24 cellular contexts compared by ENCODE assay signal in genomic region chr18:74356959-74357358, GRCh38. TPM values are rescaled to one million over a fixed set of nuclear protein-coding genes. Genes with fewer than 3 reads are reported as not detected.
A peak's percentile ranks its signal among the peaks of the same experiment; 100 is the strongest.
DNase-seq lines count a peak whose midpoint lies in the region; ATAC-seq, FAIRE-seq and TF ChIP-seq lines count a peak whose summit lies in the region.
"Had no signal": no experiment of that assay in that cellular context is flagged by ENCODE, and none has a peak within 500 bp of the region (broad histone marks: within the 10 kb centered on the region; RNA-seq: fewer than 3 reads in every experiment).

No MANE protein-coding gene starts in this region.

- H3K27ac ChIP-seq in upper lobe of left lung = no peak overlapping the region
- no peak overlapping the region for H3K27ac ChIP-seq in left lung
- H3K27ac ChIP-seq: parathyroid adenoma, PC-9 had no signal

- intact Hi-C loops in left lung (cut with DNase I) = no loop called here

- DNase-seq in upper lobe of left lung (no peak), G401 (ENCODE audit: low spot score) (no peak), RPMI8226 (no peak), left lung (no peak)
- DNase-seq: activated CD4-positive, alpha-beta T cell treated with anti-CD3 and anti-CD28 coated beads for 36 hours; anterior cingulate cortex; cerebellar nuclear complex; effector memory CD4-positive, alpha-beta T cell; head of caudate nucleus; immature natural killer cell; Kasumi-1; PC-9; stimulated activated CD4-positive, alpha-beta T cell treated with anti-CD3 and anti-CD28 coated beads, Interleukin-1b, Interleukin-23, amount 100 ng/mL, for 48 hours had no signal

- H3K36me3 ChIP-seq in upper lobe of left lung = no peaks in the 10 kb centered on the region
- no peaks in the 10 kb centered on the region for H3K36me3 ChIP-seq in left lung

- TF ChIP-seq EP300 in upper lobe of left lung (IDR thresholded peaks at IDR 0.05) = no peak

- no peak for TF ChIP-seq POLR2A in upper lobe of left lung (IDR thresholded peaks at IDR 0.05)

- in situ Hi-C loops in G401 (cut with HindIII; ENCODE audit: low sequenced_read_pairs) = no loop called here

- H3K27me3 ChIP-seq in upper lobe of left lung = no peaks in the 10 kb centered on the region
- no peaks in the 10 kb centered on the region for H3K27me3 ChIP-seq in left lung

- no peak overlapping the region for H3K4me3 ChIP-seq in upper lobe of left lung
- H3K4me3 ChIP-seq in left lung = no peak overlapping the region
- H3K4me3 ChIP-seq: lung, PC-9 had no signal

- peak; percentile 23 for FAIRE-seq in A204.1 (lab: Jason Lieb, UNC)
- FAIRE-seq: urothelium cell line had no signal

- 88 to 93% methylated on average over 1 of the region's 1 CpG for WGBS in upper lobe of left lung, 2 donors

- TF ChIP-seq CTCF in upper lobe of left lung (IDR thresholded peaks at IDR 0.05) (no peak), left lung (IDR thresholded peaks at IDR 0.05) (no peak)

- H3K9me3 ChIP-seq in upper lobe of left lung (no peaks in the 10 kb centered on the region), left lung (no peaks in the 10 kb centered on the region)

- peak; percentile 68 for ATAC-seq in GM18511 (IDR thresholded peaks at IDR 0.05; ENCODE audit: unreplicated experiment)
- peak; percentile 68 for ATAC-seq in GM21723 (IDR thresholded peaks at IDR 0.05; ENCODE audit: unreplicated experiment)
- ATAC-seq in HG03432 (IDR thresholded peaks at IDR 0.05; ENCODE audit: unreplicated experiment) = peak; percentile 61
- no peak for ATAC-seq in upper lobe of left lung (ENCODE audit: low FRiP score in 2 of 2)
- ATAC-seq in left lung = no peak
- ATAC-seq: activated CD4-positive, alpha-beta T cell treated with anti-CD3 and anti-CD28 coated beads for 36 hours had no signal

- H3K4me1 ChIP-seq in upper lobe of left lung (peaks cover 0 to 6% (median 0%) of the 10 kb centered on the region in 4 donors), left lung (no peaks in the 10 kb centered on the region)
- H3K4me1 ChIP-seq: parathyroid adenoma had no signal

RNA-seq across cellular contexts. Expression of gene C18orf63, which starts 41.3 kb away (rescaled TPM):
- total RNA-seq in upper lobe of left lung (1 to 10 TPM in 2 of 6 donors, under 1 TPM in 4; under 0.01 to 1.6 (median 0.22) TPM), left lung (under 1 TPM; 0.16 to 0.26 TPM)
- not detected in 2 replicates for total RNA-seq in G401 (2014; rRNA removed; shearing (Covaris generic))
- total RNA-seq: activated CD4-positive, alpha-beta T cell treated with anti-CD3 and anti-CD28 coated beads for 36 hours; fibroblast of lung; HT-29; NCI-H460; PC-9; SK-MEL-5 had no signal

Comparison
In these comparisons a context has a peak if more than half of its experiments do, and no peak if none do; other contexts are left out.
1. ATAC-seq: peak in GM18511 (single experiment), GM21723 (single experiment) and HG03432 (single experiment); none in upper lobe of left lung (0 of 2) and left lung (single experiment).